ENCODE assay signal across 17 cellular contexts in genomic region chr11:8352852-8353505, GRCh38.
DNase-seq lines count a peak whose midpoint lies in the region; TF ChIP-seq lines count a peak whose summit lies in the region.
"Had no signal": no experiment of that assay in that cellular context is flagged by ENCODE, and none has a peak within 500 bp of the region (broad histone marks: within the 10 kb centered on the region; RNA-seq: fewer than 3 reads in every experiment).

No MANE protein-coding gene starts in this region.

- H3K4me1 Mint-ChIP-seq in chondrocyte (ENCODE audit: low read depth): peaks cover 5% of the 10 kb centered on the region
- no peaks in the 10 kb centered on the region for H3K4me1 Mint-ChIP-seq in activated T-helper 1 cell treated with anti-CD3 and anti-CD28 coated beads, Interleukin-12 subunit alpha, Interleukin-12 subunit beta, Interleukin-2, Interleukin-4 antibody, amounts not matched to agents 30 ng/mL and 10 ng/mL and 1 ng/mL, durations not matched to agents 14 hours and 24 hours and 36 hours (ENCODE audit: low read depth)

- H3K4me3 Mint-ChIP-seq in chondrocyte (ENCODE audit: unreplicated experiment): no peak overlapping the region
- H3K4me3 Mint-ChIP-seq in activated T-helper 1 cell treated with anti-CD3 and anti-CD28 coated beads, Interleukin-12 subunit alpha, Interleukin-12 subunit beta, Interleukin-2, Interleukin-4 antibody, amounts not matched to agents 30 ng/mL and 10 ng/mL and 1 ng/mL, durations not matched to agents 14 hours and 24 hours and 36 hours: no peak overlapping the region
- H3K4me3 Mint-ChIP-seq: T-cell had no signal

- TF ChIP-seq CTCF in chondrocyte (IDR thresholded peaks at IDR 0.05): no peak

- H3K27me3 Mint-ChIP-seq in chondrocyte (ENCODE audit: low read depth): peaks cover 30% of the 10 kb centered on the region
- H3K27me3 Mint-ChIP-seq in activated T-helper 1 cell treated with anti-CD3 and anti-CD28 coated beads, Interleukin-12 subunit alpha, Interleukin-12 subunit beta, Interleukin-2, Interleukin-4 antibody, amounts not matched to agents 30 ng/mL and 10 ng/mL and 1 ng/mL, durations not matched to agents 14 hours and 24 hours and 36 hours (ENCODE audit: insufficient read depth): peaks cover 11% of the 10 kb centered on the region

- intact Hi-C loops in activated T-helper 1 cell treated with anti-CD3 and anti-CD28 coated beads, Interleukin-12 subunit alpha, Interleukin-12 subunit beta, Interleukin-2, Interleukin-4 antibody, amounts not matched to agents 30 ng/mL and 10 ng/mL and 1 ng/mL, durations not matched to agents 14 hours and 24 hours and 36 hours (cut with micrococcal nuclease): no loop called here

- no peaks in the 10 kb centered on the region for H3K9me3 Mint-ChIP-seq in chondrocyte (ENCODE audit: low read depth)
- peaks cover 3% of the 10 kb centered on the region for H3K9me3 Mint-ChIP-seq in activated T-helper 1 cell treated with anti-CD3 and anti-CD28 coated beads, Interleukin-12 subunit alpha, Interleukin-12 subunit beta, Interleukin-2, Interleukin-4 antibody, amounts not matched to agents 30 ng/mL and 10 ng/mL and 1 ng/mL, durations not matched to agents 14 hours and 24 hours and 36 hours
- H3K9me3 Mint-ChIP-seq: T-cell had no signal

- H3K27ac Mint-ChIP-seq in chondrocyte (ENCODE audit: unreplicated experiment): no peak overlapping the region
- H3K27ac Mint-ChIP-seq in activated T-helper 1 cell treated with anti-CD3 and anti-CD28 coated beads, Interleukin-12 subunit alpha, Interleukin-12 subunit beta, Interleukin-2, Interleukin-4 antibody, amounts not matched to agents 30 ng/mL and 10 ng/mL and 1 ng/mL, durations not matched to agents 14 hours and 24 hours and 36 hours: no peak overlapping the region
- H3K27ac Mint-ChIP-seq: T-cell had no signal

- no peaks in the 10 kb centered on the region for H3K36me3 Mint-ChIP-seq in chondrocyte (ENCODE audit: low read depth)
- H3K36me3 Mint-ChIP-seq in activated T-helper 1 cell treated with anti-CD3 and anti-CD28 coated beads, Interleukin-12 subunit alpha, Interleukin-12 subunit beta, Interleukin-2, Interleukin-4 antibody, amounts not matched to agents 30 ng/mL and 10 ng/mL and 1 ng/mL, durations not matched to agents 14 hours and 24 hours and 36 hours (ENCODE audit: low read depth): no peaks in the 10 kb centered on the region
- H3K36me3 Mint-ChIP-seq: T-cell had no signal

- peak; percentile 26 for DNase-seq in LoVo (ENCODE audit: low spot score)
- DNase-seq in chondrocyte (ENCODE audit: low spot score): peak; percentile 52
- DNase-seq in myocyte (ENCODE audit: low read depth): peak; percentile 19
- DNase-seq in T-helper 9 cell: no peak
- no peak for DNase-seq in AG08396 (ENCODE audit: low spot score)
- no peak for DNase-seq in activated T-helper 1 cell treated with anti-CD3 and anti-CD28 coated beads, Interleukin-12 subunit alpha, Interleukin-12 subunit beta, Interleukin-2, Interleukin-4 antibody, amounts not matched to agents 30 ng/mL and 10 ng/mL and 1 ng/mL, durations not matched to agents 14 hours and 24 hours and 36 hours (ENCODE audit: low spot score)
- DNase-seq in NCI-H146 treated with DMSO at 0.1 percent for 48 hours (lab: John Stamatoyannopoulos, UW; ENCODE audit: unreplicated experiment): no peak
- DNase-seq: BE2C; DMS 273 treated with DMSO at 0.1 percent for 48 hours; GF-D8; NCI-H1092; NCI-H1694; NCI-H446; NCI-H69; NK-92 treated with Interleukin-12 subunit alpha and Interleukin-12 subunit beta, amount 100 ng/mL, for 24 hours; OCI-M1; T-cell had no signal

Comparison
In these comparisons a context has a peak if more than half of its experiments do, and no peak if none do; other contexts are left out.
1. DNase-seq: peak in LoVo (single experiment), chondrocyte (single experiment) and myocyte (single experiment); none in T-helper 9 cell (single experiment), AG08396 (single experiment), activated T-helper 1 cell treated with anti-CD3 and anti-CD28 coated beads, Interleukin-12 subunit alpha, Interleukin-12 subunit beta, Interleukin-2, Interleukin-4 antibody, amounts not matched to agents 30 ng/mL and 10 ng/mL and 1 ng/mL, durations not matched to agents 14 hours and 24 hours and 36 hours (single experiment) and NCI-H146 treated with DMSO at 0.1 percent for 48 hours (single experiment).